ENCODE assay signal across 9 cellular contexts in the genomic region with DNA sequence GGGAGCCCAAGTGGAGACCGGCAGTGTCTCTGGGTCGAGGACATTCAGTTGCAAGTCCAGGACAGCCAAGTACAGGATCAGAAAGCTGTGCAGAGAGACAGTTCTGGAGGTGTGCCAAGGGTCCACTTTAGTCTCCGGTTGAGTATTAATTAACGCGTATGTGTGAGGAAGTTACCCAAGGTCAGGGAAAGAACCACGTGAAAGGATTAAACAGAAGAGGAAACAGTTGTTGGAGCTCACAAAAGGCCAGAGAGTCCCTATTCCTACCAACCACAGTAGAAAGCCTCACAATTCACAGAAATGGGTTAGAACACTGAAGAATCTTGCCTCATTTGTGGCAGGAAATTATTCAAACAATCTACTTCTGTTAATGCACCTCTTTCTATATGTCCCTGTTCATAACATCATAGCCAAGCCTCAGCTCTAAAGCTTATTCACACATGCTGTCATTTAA. TPM values are rescaled to one million over a fixed set of nuclear protein-coding genes. Genes with fewer than 3 reads are reported as not detected.
DNase-seq lines count a peak whose midpoint lies in the region; ATAC-seq and TF ChIP-seq lines count a peak whose summit lies in the region.
"Had no signal": no experiment of that assay in that cellular context is flagged by ENCODE, and none has a peak within 500 bp of the region (broad histone marks: within the 10 kb centered on the region; RNA-seq: fewer than 3 reads in every experiment).

No MANE protein-coding gene starts in this region.

- 24% methylated on average over 6 of the region's 6 CpGs; no CpG with 5 or more reads in 1 of the 2 donors for WGBS in transverse colon (ENCODE audit: low coverage in 1 of 2), 2 donors

- H3K27me3 ChIP-seq in left ventricle myocardium inferior (ENCODE audit: low read depth) (no peaks in the 10 kb centered on the region), transverse colon (no peaks in the 10 kb centered on the region)

- no peak overlapping the region for H3K4me3 Mint-ChIP-seq in endothelial cell (ENCODE audit: unreplicated experiment)
- H3K4me3 Mint-ChIP-seq: T-cell had no signal

- no peak for TF ChIP-seq POLR2A in transverse colon (IDR thresholded peaks at IDR 0.05)

- peak; percentile 57 for DNase-seq in DMS153 treated with DMSO at 0.1 percent for 48 hours (lab: John Stamatoyannopoulos, UW; ENCODE audit: unreplicated experiment)
- DNase-seq in NOMO-1 (lab: John Stamatoyannopoulos, UW; ENCODE audit: unreplicated experiment in 2 of 2) = peak; percentile 79 to 96
- peak; percentile 24 for DNase-seq in left ventricle myocardium inferior
- DNase-seq in transverse colon = peak; percentile 45
- no peak for DNase-seq in NCI-H1694 treated with DMSO at 0.1 percent for 48 hours (lab: John Stamatoyannopoulos, UW)
- DNase-seq in endothelial cell (ENCODE audit: low spot score) = no peak

- no peaks in the 10 kb centered on the region for H3K36me3 Mint-ChIP-seq in endothelial cell (ENCODE audit: low read depth, unreplicated experiment)
- H3K36me3 Mint-ChIP-seq: T-cell had no signal

- no peak for TF ChIP-seq EP300 in transverse colon (IDR thresholded peaks at IDR 0.05; ENCODE audit: low read depth)

- H3K27me3 Mint-ChIP-seq in endothelial cell (ENCODE audit: unreplicated experiment) = no peaks in the 10 kb centered on the region

- H3K27ac Mint-ChIP-seq in endothelial cell (ENCODE audit: unreplicated experiment) = no peak overlapping the region
- H3K27ac Mint-ChIP-seq: T-cell had no signal

- H3K36me3 ChIP-seq in left ventricle myocardium inferior = no peaks in the 10 kb centered on the region
- no peaks in the 10 kb centered on the region for H3K36me3 ChIP-seq in transverse colon

- H3K9me3 Mint-ChIP-seq in endothelial cell (ENCODE audit: unreplicated experiment) = no peaks in the 10 kb centered on the region
- H3K9me3 Mint-ChIP-seq: T-cell had no signal

- H3K27ac ChIP-seq in left ventricle myocardium inferior (replicated peaks) (peak overlapping the region; percentile 50), transverse colon (peak overlapping the region in 2 of 4 donors; percentile 18 to 48)

- no peak for TF ChIP-seq CTCF in left ventricle myocardium inferior (IDR thresholded peaks at IDR 0.05; ENCODE audit: borderline replicate concordance)
- no peak for TF ChIP-seq CTCF in transverse colon (IDR thresholded peaks at IDR 0.05)
- TF ChIP-seq CTCF in endothelial cell (IDR thresholded peaks at IDR 0.05; ENCODE audit: unreplicated experiment) = no peak

- H3K4me1 ChIP-seq in left ventricle myocardium inferior (peaks cover 9% of the 10 kb centered on the region), transverse colon (peaks cover 0 to 11% (median 3%) of the 10 kb centered on the region in 4 donors)

- intact Hi-C loops in left ventricle myocardium inferior (cut with micrococcal nuclease) = loop anchor here (10.0 kb wide), 1 partner anchor 163 kb away; no protein-coding TSS in a partner anchor
- intact Hi-C loops in transverse colon (cut with DNase I; ENCODE audit: low total_unique reads) = no loop called here

- in situ Hi-C loops in transverse colon (cut with MboI; ENCODE audit: low pct_ligation_motif_present in 1 of 4, low pct_unique_long_range_greater_than_20kb in 1 of 4, low sequenced_read_pairs in 3 of 4) = loop anchor here in 2 of 4 donors (10.0 to 25.0 kb wide), 2 partner anchors 155 to 163 kb away; no protein-coding TSS in a partner anchor

- H3K9me3 ChIP-seq in left ventricle myocardium inferior (replicated peaks) (no peaks in the 10 kb centered on the region), transverse colon (no peaks in the 10 kb centered on the region)

- H3K4me3 ChIP-seq in left ventricle myocardium inferior (no peak overlapping the region), transverse colon (no peak overlapping the region)

- peak; percentile 54 for ATAC-seq in HG03139 (IDR thresholded peaks at IDR 0.05; ENCODE audit: unreplicated experiment)
- no peak for ATAC-seq in HG03442 (IDR thresholded peaks at IDR 0.05; ENCODE audit: unreplicated experiment)
- ATAC-seq: T-cell had no signal

- H3K4me1 Mint-ChIP-seq in endothelial cell (ENCODE audit: unreplicated experiment) = peaks cover 7% of the 10 kb centered on the region

RNA-seq across cellular contexts. Expression of gene NSUN7, which starts 17.9 kb away (rescaled TPM):
- total RNA-seq in left ventricle myocardium inferior = 0.91 TPM
- 10 to 100 TPM in 3 of 4 donors, 1 to 10 TPM in 1; 8.1 to 37.0 (median 17.3) TPM for total RNA-seq in transverse colon
- 8.5 TPM for total RNA-seq in endothelial cell (ENCODE audit: unreplicated experiment)

Comparison
In these comparisons a context has a peak if more than half of its experiments do, and no peak if none do; other contexts are left out.
1. DNase-seq: peak in DMS153 treated with DMSO at 0.1 percent for 48 hours (single experiment), NOMO-1 (2 of 2), left ventricle myocardium inferior (single experiment) and transverse colon (single experiment); none in NCI-H1694 treated with DMSO at 0.1 percent for 48 hours (single experiment) and endothelial cell (single experiment).